Comparison of ENCODE assay signal across 26 cellular contexts in the genomic region with DNA sequence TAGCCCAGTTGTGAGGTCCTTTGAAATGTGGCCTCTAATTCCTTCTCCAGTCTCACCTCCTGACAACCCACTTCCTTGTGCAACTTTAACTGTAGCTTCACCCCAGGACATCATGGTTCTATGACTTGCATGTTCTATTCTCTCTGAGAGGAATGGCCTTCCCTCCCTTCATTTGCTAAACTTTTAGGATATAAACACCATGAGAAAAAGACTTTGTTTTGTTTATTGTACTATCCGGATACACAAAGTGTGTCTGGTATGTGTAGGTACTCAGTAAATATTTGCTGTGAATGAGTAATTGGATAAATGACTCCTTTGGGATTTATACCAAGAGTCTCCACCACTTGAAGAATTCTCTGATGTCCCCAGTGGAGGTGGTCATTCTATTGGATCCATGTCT.
"Had no signal": no experiment of that assay in that cellular context is flagged by ENCODE, and none has a peak within 500 bp of the region (broad histone marks: within the 10 kb centered on the region; RNA-seq: fewer than 3 reads in every experiment).

No MANE protein-coding gene starts in this region.

- H3K36me3 Mint-ChIP-seq: activated CD8-positive, alpha-beta memory T cell treated with anti-CD3 and anti-CD28 coated beads, Interleukin-2, amount 10 ng/mL, durations not matched to agents 7 days and 5 days; activated naive CD4-positive, alpha-beta T cell treated with anti-CD3 and anti-CD28 coated beads, Interleukin-2, amount 50 U/mL, for 72 hours; WTC11 had no signal

- H3K9me3 Mint-ChIP-seq: activated CD4-positive, alpha-beta T cell treated with anti-CD3 and anti-CD28 coated beads, Interleukin-2, amount 10 ng/mL, durations not matched to agents 24 days and 14 days; activated naive CD8-positive, alpha-beta T cell treated with anti-CD3 and anti-CD28 coated beads, Interleukin-2, amount 50 U/mL, for 24 hours; activated T-cell treated with anti-CD3 and anti-CD28 coated beads, Interleukin-2, amount 50 U/mL, for 24 hours; activated T-helper 1 cell treated with anti-CD3 and anti-CD28 coated beads, Interleukin-12 subunit alpha, Interleukin-12 subunit beta, Interleukin-2, Interleukin-4 antibody, amounts not matched to agents 30 ng/mL and 10 ng/mL and 1 ng/mL, durations not matched to agents 14 hours and 24 hours and 36 hours had no signal

- H3K4me1 ChIP-seq: ascending aorta had no signal

- H3K27ac ChIP-seq: ascending aorta, body of pancreas had no signal

- H3K9me3 ChIP-seq: body of pancreas had no signal

- H3K27me3 Mint-ChIP-seq: activated CD4-positive, alpha-beta T cell treated with anti-CD3 and anti-CD28 coated beads, Interleukin-2, amount 10 ng/mL, durations not matched to agents 24 days and 14 days; activated CD8-positive, alpha-beta memory T cell treated with anti-CD3 and anti-CD28 coated beads, Interleukin-2, amount 10 ng/mL, durations not matched to agents 7 days and 5 days; activated naive CD8-positive, alpha-beta T cell treated with anti-CD3 and anti-CD28 coated beads, Interleukin-2, amount 50 U/mL, for 24 hours; activated T-cell treated with anti-CD3 and anti-CD28 coated beads, Interleukin-2, amount 50 U/mL, for 24 hours had no signal

- H3K27ac Mint-ChIP-seq: activated CD4-positive, alpha-beta T cell treated with anti-CD3 and anti-CD28 coated beads, Interleukin-2, amount 10 ng/mL, durations not matched to agents 24 days and 14 days; activated CD8-positive, alpha-beta memory T cell treated with anti-CD3 and anti-CD28 coated beads, Interleukin-2, amount 10 ng/mL, durations not matched to agents 7 days and 5 days; activated naive CD4-positive, alpha-beta T cell treated with anti-CD3 and anti-CD28 coated beads, Interleukin-2, amount 50 U/mL, for 72 hours; activated naive CD8-positive, alpha-beta T cell treated with anti-CD3 and anti-CD28 coated beads, Interleukin-2, amount 50 U/mL, for 24 hours; activated T-cell treated with anti-CD3 and anti-CD28 coated beads, Interleukin-2, amount 50 U/mL, for 24 hours; activated T-helper 1 cell treated with anti-CD3 and anti-CD28 coated beads, Interleukin-12 subunit alpha, Interleukin-12 subunit beta, Interleukin-2, Interleukin-4 antibody, amounts not matched to agents 30 ng/mL and 10 ng/mL and 1 ng/mL, durations not matched to agents 14 hours and 24 hours and 36 hours; T-helper 17 cell; WTC11 had no signal

- H3K4me1 Mint-ChIP-seq: activated CD4-positive, alpha-beta T cell treated with anti-CD3 and anti-CD28 coated beads, Interleukin-2, amount 10 ng/mL, durations not matched to agents 24 days and 14 days; activated CD8-positive, alpha-beta memory T cell treated with anti-CD3 and anti-CD28 coated beads, Interleukin-2, amount 10 ng/mL, durations not matched to agents 7 days and 5 days; activated naive CD8-positive, alpha-beta T cell treated with anti-CD3 and anti-CD28 coated beads, Interleukin-2, amount 50 U/mL, for 24 hours; T-helper 17 cell had no signal

- H3K27me3 ChIP-seq: ascending aorta, body of pancreas had no signal

- H3K36me3 ChIP-seq: ascending aorta had no signal

- H3K4me3 Mint-ChIP-seq: activated CD4-positive, alpha-beta T cell treated with anti-CD3 and anti-CD28 coated beads, Interleukin-2, amount 10 ng/mL, durations not matched to agents 24 days and 14 days; activated CD8-positive, alpha-beta memory T cell treated with anti-CD3 and anti-CD28 coated beads, Interleukin-2, amount 10 ng/mL, durations not matched to agents 7 days and 5 days; activated naive CD8-positive, alpha-beta T cell treated with anti-CD3 and anti-CD28 coated beads, Interleukin-2, amount 50 U/mL, for 24 hours; activated T-cell treated with anti-CD3 and anti-CD28 coated beads, Interleukin-2, amount 50 U/mL, for 24 hours; activated T-helper 1 cell treated with anti-CD3 and anti-CD28 coated beads, Interleukin-12 subunit alpha, Interleukin-12 subunit beta, Interleukin-2, Interleukin-4 antibody, amounts not matched to agents 30 ng/mL and 10 ng/mL and 1 ng/mL, durations not matched to agents 14 hours and 24 hours and 36 hours; T-helper 17 cell; WTC11 had no signal

- H3K4me3 ChIP-seq: ascending aorta, body of pancreas had no signal

- DNase-seq: activated CD4-positive, alpha-beta T cell treated with anti-CD3 and anti-CD28 coated beads, Interleukin-2, amount 10 ng/mL, durations not matched to agents 24 days and 14 days; activated CD4-positive, alpha-beta T cell treated with anti-CD3 and anti-CD28 coated beads, Interleukin-2, amount 50 U/mL, for 48 hours; activated CD4-positive, CD25-positive, alpha-beta regulatory T cell treated with anti-CD3 and anti-CD28 coated beads, Interleukin-2, amount 50 U/mL, for 72 hours; activated CD8-positive, alpha-beta memory T cell treated with anti-CD3 and anti-CD28 coated beads, Interleukin-2, amount 10 ng/mL, durations not matched to agents 7 days and 5 days; activated effector memory CD4-positive, alpha-beta T cell treated with anti-CD3 and anti-CD28 coated beads, Interleukin-2, amount 50 U/mL, for 16 hours; activated naive CD4-positive, alpha-beta T cell treated with Interleukin-2 at 50 U/mL for 16 hours; activated naive CD8-positive, alpha-beta T cell treated with anti-CD3 and anti-CD28 coated beads, Interleukin-2, amount 50 U/mL, for 24 hours; activated T-cell treated with anti-CD3 and anti-CD28 coated beads, Interleukin-2, amount 50 U/mL, for 24 hours; amniotic stem cell; body of pancreas; KG1; NCI-H1092; NCI-H1417; NCI-H1930; NCI-H2171 treated with DMSO at 0.1 percent for 48 hours; NCI-H226; NCI-H526; NCI-H82; OCI-M1; SHP77 treated with DMSO at 0.1 percent for 48 hours; T-helper 17 cell; T-helper 9 cell had no signal

- ATAC-seq: activated CD8-positive, alpha-beta memory T cell treated with anti-CD3 and anti-CD28 coated beads, Interleukin-2, amount 10 ng/mL, durations not matched to agents 7 days and 5 days; activated naive CD4-positive, alpha-beta T cell treated with anti-CD3 and anti-CD28 coated beads, Interleukin-2, amount 50 U/mL, for 72 hours; activated naive CD8-positive, alpha-beta T cell treated with anti-CD3 and anti-CD28 coated beads, Interleukin-2, amount 50 U/mL, for 24 hours; body of pancreas; T-helper 17 cell had no signal
